ENCODE assay signal across 14 cellular contexts in genomic region chr10:119314061-119314460, GRCh38.
DNase-seq lines count a peak whose midpoint lies in the region; ATAC-seq and TF ChIP-seq lines count a peak whose summit lies in the region.
"Had no signal": no experiment of that assay in that cellular context is flagged by ENCODE, and none has a peak within 500 bp of the region (broad histone marks: within the 10 kb centered on the region; RNA-seq: fewer than 3 reads in every experiment).

No MANE protein-coding gene starts in this region.

- peaks cover 62% of the 10 kb centered on the region for H3K4me1 Mint-ChIP-seq in T-helper 1 cell treated with Interleukin-12 subunit alpha and Interleukin-12 subunit beta and Interleukin-4 antibody, amounts not matched to agents 30 μg/mL and 1 μg/mL, for 36 hours (ENCODE audit: low read depth)
- peaks cover 88% of the 10 kb centered on the region for H3K4me1 Mint-ChIP-seq in stimulated activated memory B cell treated with anti-CD40 and anti-IgM and Interleukin-4, amounts not matched to agents 10 μg/mL and 1 μg/mL and 100 μg/mL, for 72 hours

- peaks cover 22% of the 10 kb centered on the region for H3K36me3 Mint-ChIP-seq in T-helper 1 cell treated with Interleukin-12 subunit alpha and Interleukin-12 subunit beta and Interleukin-4 antibody, amounts not matched to agents 30 μg/mL and 1 μg/mL, for 36 hours (ENCODE audit: low read depth)
- peaks cover 9% of the 10 kb centered on the region for H3K36me3 Mint-ChIP-seq in stimulated activated memory B cell treated with anti-CD40 and anti-IgM and Interleukin-4, amounts not matched to agents 10 μg/mL and 1 μg/mL and 100 μg/mL, for 72 hours

- H3K9me3 ChIP-seq in NT2/D1 (ENCODE audit: insufficient read depth, low read length), result no peaks in the 10 kb centered on the region
- H3K9me3 ChIP-seq in esophagus squamous epithelium, result no peaks in the 10 kb centered on the region
- H3K9me3 ChIP-seq: breast epithelium had no signal

- DNase-seq in T-helper 1 cell (no peak), NT2/D1 (ENCODE audit: low read depth, low spot score) (no peak), esophagus squamous epithelium (lab: John Stamatoyannopoulos, UW) (no peak), foreskin keratinocyte (no peak), CD1c-positive myeloid dendritic cell (ENCODE audit: extremely low spot score) (no peak), NCI-H1436 (lab: John Stamatoyannopoulos, UW) (no peak)
- DNase-seq: NCI-H187, NCI-H526 had no signal

- H3K4me3 ChIP-seq in NT2/D1 (ENCODE audit: insufficient read length, low read depth), result no peak overlapping the region
- H3K4me3 ChIP-seq in esophagus squamous epithelium, result no peak overlapping the region
- H3K4me3 ChIP-seq: breast epithelium had no signal

- intact Hi-C loops in esophagus squamous epithelium (cut with DNase I), result no loop called here

- 80 to 87% methylated on average over 1 to 3 of the region's 11 CpGs for WGBS in esophagus squamous epithelium, 2 donors

- no peak for TF ChIP-seq POLR2A in esophagus squamous epithelium (IDR thresholded peaks at IDR 0.05)

- H3K36me3 ChIP-seq in NT2/D1 (ENCODE audit: insufficient read depth, insufficient read length, low read length) (no peaks in the 10 kb centered on the region), esophagus squamous epithelium (no peaks in the 10 kb centered on the region)
- H3K36me3 ChIP-seq: breast epithelium had no signal

- H3K27ac Mint-ChIP-seq in T-helper 1 cell treated with Interleukin-12 subunit alpha and Interleukin-12 subunit beta and Interleukin-4 antibody, amounts not matched to agents 30 μg/mL and 1 μg/mL, for 36 hours, result peak overlapping the region; percentile 52
- H3K27ac Mint-ChIP-seq in stimulated activated memory B cell treated with anti-CD40 and anti-IgM and Interleukin-4, amounts not matched to agents 10 μg/mL and 1 μg/mL and 100 μg/mL, for 72 hours, result peak overlapping the region; percentile 35
- H3K27ac Mint-ChIP-seq: activated CD4-positive, alpha-beta T cell treated with anti-CD3 and anti-CD28 coated beads, Interleukin-2, amount 10 ng/mL, durations not matched to agents 7 days and 5 days had no signal

- peaks cover 7% of the 10 kb centered on the region for H3K27me3 Mint-ChIP-seq in T-helper 1 cell treated with Interleukin-12 subunit alpha and Interleukin-12 subunit beta and Interleukin-4 antibody, amounts not matched to agents 30 μg/mL and 1 μg/mL, for 36 hours (ENCODE audit: low read depth)
- H3K27me3 Mint-ChIP-seq in stimulated activated memory B cell treated with anti-CD40 and anti-IgM and Interleukin-4, amounts not matched to agents 10 μg/mL and 1 μg/mL and 100 μg/mL, for 72 hours, result no peaks in the 10 kb centered on the region

- H3K4me3 Mint-ChIP-seq in T-helper 1 cell treated with Interleukin-12 subunit alpha and Interleukin-12 subunit beta and Interleukin-4 antibody, amounts not matched to agents 30 μg/mL and 1 μg/mL, for 36 hours, result no peak overlapping the region
- no peak overlapping the region for H3K4me3 Mint-ChIP-seq in stimulated activated memory B cell treated with anti-CD40 and anti-IgM and Interleukin-4, amounts not matched to agents 10 μg/mL and 1 μg/mL and 100 μg/mL, for 72 hours
- H3K4me3 Mint-ChIP-seq: activated CD4-positive, alpha-beta T cell treated with anti-CD3 and anti-CD28 coated beads, Interleukin-2, amount 10 ng/mL, durations not matched to agents 7 days and 5 days had no signal

- peak overlapping the region in 3 of 4 donors; percentile 7 to 87 (median 85) for H3K27ac ChIP-seq in esophagus squamous epithelium
- no peak overlapping the region for H3K27ac ChIP-seq in foreskin keratinocyte
- H3K27ac ChIP-seq: 22Rv1 had no signal

- ATAC-seq in stimulated activated memory B cell treated with anti-CD40 and anti-IgM and Interleukin-4, amounts not matched to agents 10 μg/mL and 1 μg/mL and 100 μg/mL, for 72 hours, result no peak
- ATAC-seq in foreskin keratinocyte, result no peak

- H3K9ac ChIP-seq in NT2/D1 (ENCODE audit: insufficient read length, low read depth), result peak overlapping the region; percentile 45

- no peaks in the 10 kb centered on the region for H3K27me3 ChIP-seq in NT2/D1 (ENCODE audit: insufficient read depth, insufficient read length)
- no peaks in the 10 kb centered on the region for H3K27me3 ChIP-seq in esophagus squamous epithelium
- H3K27me3 ChIP-seq in foreskin keratinocyte, result no peaks in the 10 kb centered on the region
- H3K27me3 ChIP-seq: breast epithelium had no signal

- H3K9me3 Mint-ChIP-seq in T-helper 1 cell treated with Interleukin-12 subunit alpha and Interleukin-12 subunit beta and Interleukin-4 antibody, amounts not matched to agents 30 μg/mL and 1 μg/mL, for 36 hours, result peaks cover 7% of the 10 kb centered on the region
- peaks cover 6% of the 10 kb centered on the region for H3K9me3 Mint-ChIP-seq in stimulated activated memory B cell treated with anti-CD40 and anti-IgM and Interleukin-4, amounts not matched to agents 10 μg/mL and 1 μg/mL and 100 μg/mL, for 72 hours
- H3K9me3 Mint-ChIP-seq: activated CD4-positive, alpha-beta T cell treated with anti-CD3 and anti-CD28 coated beads, Interleukin-2, amount 10 ng/mL, durations not matched to agents 7 days and 5 days; CD4-positive, alpha-beta memory T cell had no signal

- TF ChIP-seq CTCF in esophagus squamous epithelium (IDR thresholded peaks at IDR 0.05) (no peak), foreskin keratinocyte (conservative IDR thresholded peaks at IDR 0.05) (no peak)

- H3K4me1 ChIP-seq in NT2/D1 (ENCODE audit: insufficient read depth, insufficient read length) (peaks cover 29% of the 10 kb centered on the region), esophagus squamous epithelium (peaks cover 37 to 80% (median 65%) of the 10 kb centered on the region in 3 donors), foreskin keratinocyte (peaks cover 34% of the 10 kb centered on the region)
- H3K4me1 ChIP-seq: breast epithelium had no signal
